Comparison of ENCODE assay signal across 11 cellular contexts in genomic region chr16:88941051-88941932, GRCh38. TPM values are rescaled to one million over a fixed set of nuclear protein-coding genes. Genes with fewer than 3 reads are reported as not detected.
DNase-seq lines count a peak whose midpoint lies in the region; ATAC-seq, FAIRE-seq and TF ChIP-seq lines count a peak whose summit lies in the region.
"Had no signal": no experiment of that assay in that cellular context is flagged by ENCODE, and none has a peak within 500 bp of the region (broad histone marks: within the 10 kb centered on the region; RNA-seq: fewer than 3 reads in every experiment).

No MANE protein-coding gene starts in this region.

- no peaks in the 10 kb centered on the region for H3K9me3 ChIP-seq in endothelial cell of umbilical vein (replicated peaks; ENCODE audit: control insufficient read depth, insufficient read depth, low read length)
- H3K9me3 ChIP-seq in psoas muscle = no peaks in the 10 kb centered on the region

- H3K27me3 ChIP-seq in endothelial cell of umbilical vein (ENCODE audit: control insufficient read depth in 2 of 2, insufficient read depth in 2 of 2, low read length in 2 of 2) (peaks cover 30 to 40% of the 10 kb centered on the region in 2 experiments), psoas muscle (ENCODE audit: insufficient read depth in 3 of 3, low read length in 2 of 3) (peaks cover 0 to 34% (median 5%) of the 10 kb centered on the region in 3 donors)

- H3K4me3 ChIP-seq in endothelial cell of umbilical vein (replicated peaks in 1 of 3; ENCODE audit: insufficient read depth in 1 of 3, low read depth in 1 of 3, low read length in 3 of 3) = no peak overlapping the region
- H3K4me3 ChIP-seq in psoas muscle = peak overlapping the region; percentile 71

- no peaks in the 10 kb centered on the region for H3K4me1 ChIP-seq in endothelial cell of umbilical vein (ENCODE audit: control insufficient read depth, extremely low read depth, insufficient read depth, low read length)
- peaks cover 10% of the 10 kb centered on the region for H3K4me1 ChIP-seq in psoas muscle

- DNase-seq in DMS53 (lab: John Stamatoyannopoulos, UW) (peak; percentile 70), DMS53 treated with DMSO at 0.1 percent for 48 hours (lab: John Stamatoyannopoulos, UW; ENCODE audit: unreplicated experiment) (no peak), endothelial cell of umbilical vein (ENCODE audit: low read depth, low spot score) (no peak), psoas muscle (peak in 1 of 2 donors; percentile 14), NK-92 (lab: John Stamatoyannopoulos, UW; ENCODE audit: unreplicated experiment) (no peak), 8988T (no peak)
- no peak for DNase-seq in stimulated activated CD8-positive, alpha-beta memory T cell treated with anti-CD3 and anti-CD28 coated beads, Interleukin-4, amount 100 ng/mL, for 48 hours

- no peaks in the 10 kb centered on the region for H3K79me2 ChIP-seq in endothelial cell of umbilical vein (ENCODE audit: control insufficient read depth, insufficient read depth, low read length)

- H3K9me1 ChIP-seq in endothelial cell of umbilical vein (replicated peaks; ENCODE audit: control insufficient read depth, extremely low read depth, insufficient read depth, low read length) = no peaks in the 10 kb centered on the region

- no peak for TF ChIP-seq CTCF in endothelial cell of umbilical vein (IDR thresholded peaks at IDR 0.05; ENCODE audit: extremely low read depth in 1 of 2, insufficient read depth in 1 of 2, low read depth in 1 of 2, low read length in 2 of 2)
- TF ChIP-seq CTCF in psoas muscle (IDR thresholded peaks at IDR 0.05) = no peak

- H3K4me2 ChIP-seq in endothelial cell of umbilical vein (ENCODE audit: insufficient read depth, low read length) = no peak overlapping the region

- dilution Hi-C loops in endothelial cell of umbilical vein (cut with MboI; ENCODE audit: extremely low pct_ligation_motif_present, low sequenced_read_pairs) = no loop called here

- no peaks in the 10 kb centered on the region for H4K20me1 ChIP-seq in endothelial cell of umbilical vein (replicated peaks; ENCODE audit: control insufficient read depth, extremely low read depth, insufficient read depth, low read length)

- H3K36me3 ChIP-seq in endothelial cell of umbilical vein (ENCODE audit: control insufficient read depth in 2 of 2, extremely low read depth in 1 of 2, insufficient read depth in 2 of 2, low read length in 2 of 2) = no peaks in the 10 kb centered on the region
- no peaks in the 10 kb centered on the region for H3K36me3 ChIP-seq in psoas muscle (ENCODE audit: insufficient read depth in 1 of 2, low read depth in 1 of 2)

- no TSS peak for BruUV-seq in endothelial cell of umbilical vein (replicated peaks; lab: Mats Ljungman, UMichigan)

- CTCF ChIA-PET in endothelial cell of umbilical vein (lab: Charles Lee) = interaction anchor here (0.7 to 1.4 kb wide), 5 partner anchors 9 to 275 kb away, joined by 3 to 9 read pairs (median 5); no protein-coding TSS in a partner anchor

- no peak for FAIRE-seq in endothelial cell of umbilical vein (lab: Jason Lieb, UNC)
- FAIRE-seq: A204.1, endometrium had no signal

- no peak overlapping the region for H2AFZ ChIP-seq in endothelial cell of umbilical vein (ENCODE audit: low read depth, low read length)

- TF ChIP-seq POLR2A in endothelial cell of umbilical vein (IDR thresholded peaks at IDR 0.05; ENCODE audit: low read depth, low read length) = no peak

- WGBS in psoas muscle, 3 donors = 0 to 3% (median 1%) methylated on average over 15 to 128 of the region's 132 CpGs

- intact Hi-C loops in endothelial cell of umbilical vein (cut with micrococcal nuclease) = loop anchor here (2.0 to 5.0 kb wide), 4 partner anchors 20 to 346 kb away; partner anchors contain the start of gene ZNF778
- intact Hi-C loops in psoas muscle (cut with DNase I) = loop anchor here (5.0 kb wide), 3 partner anchors 226 to 276 kb away; partner anchors contain the start of gene ZNF778 (in 1 of the 2)

- peak; percentile 49 for ATAC-seq in HG03135 (IDR thresholded peaks at IDR 0.05; ENCODE audit: unreplicated experiment)
- peak in 3 of 4 donors; percentile 1 to 59 (median 33) for ATAC-seq in psoas muscle

- POLR2A ChIA-PET in endothelial cell of umbilical vein (lab: Charles Lee) = no interaction called here

- H3K27ac ChIP-seq in endothelial cell of umbilical vein (ENCODE audit: insufficient read depth, low read depth, low read length) (no peak overlapping the region), psoas muscle (no peak overlapping the region)

- H3K9ac ChIP-seq in endothelial cell of umbilical vein (replicated peaks; ENCODE audit: extremely low read depth, insufficient read depth, low read length) = no peak overlapping the region

TF ChIP-seq in endothelial cell of umbilical vein, 7 proteins besides CTCF, POLR2A, EP300 and RAD21:
- TF ChIP-seq POLR2AphosphoS5 (IDR thresholded peaks at IDR 0.05; ENCODE audit: insufficient read depth, low read depth, low read length) = no peak
- TF ChIP-seq JUN (IDR thresholded peaks at IDR 0.05; ENCODE audit: borderline replicate concordance, insufficient read depth, insufficient read length, low read depth) = no peak
- TF ChIP-seq MAX (IDR thresholded peaks at IDR 0.05; ENCODE audit: insufficient read depth, insufficient read length) = no peak
- TF ChIP-seq EZH2 (IDR thresholded peaks at IDR 0.05; ENCODE audit: borderline replicate concordance, low read depth, low read length, severe bottlenecking) = peak; percentile 18
- no peak for TF ChIP-seq MYC (IDR thresholded peaks at IDR 0.05; ENCODE audit: low read depth, low read length)
TF ChIP-seq in endothelial cell of umbilical vein: peak in this region for 1.

RNA-seq across cellular contexts. Expression of gene CBFA2T3, which starts 35.7 kb away (rescaled TPM):
- total RNA-seq in endothelial cell of umbilical vein (not detected in 2 replicates), psoas muscle (10 to 100 TPM in 1 of 4 donors, 1 to 10 TPM in 3; 4.7 to 15.0 (median 6.7) TPM)
- polyA plus RNA-seq in endothelial cell of umbilical vein (not detected in 2 replicates), psoas muscle (1 to 10 TPM; 2.6 to 6.0 (median 3.4) TPM)
- polyA plus RNA-seq in endothelial cell of umbilical vein (2011; cell fraction: cytosol; rRNA removed) = not detected in 2 replicates
- not detected in 2 replicates for polyA plus RNA-seq in endothelial cell of umbilical vein (2011; cell fraction: nucleus; rRNA removed)
- polyA plus RNA-seq in endothelial cell of umbilical vein (2012) = not detected in 2 replicates
- 0.07 and 0.42 TPM in 2 replicates for polyA minus RNA-seq in endothelial cell of umbilical vein
- polyA minus RNA-seq in endothelial cell of umbilical vein (2011; cell fraction: cytosol; rRNA and poly(A)+ RNA removed) = not detected
- polyA minus RNA-seq in endothelial cell of umbilical vein (2011; cell fraction: nucleus; rRNA and poly(A)+ RNA removed) = not detected in 2 replicates
- total RNA-seq: NCI-H460 had no signal
